In the genomic region with DNA sequence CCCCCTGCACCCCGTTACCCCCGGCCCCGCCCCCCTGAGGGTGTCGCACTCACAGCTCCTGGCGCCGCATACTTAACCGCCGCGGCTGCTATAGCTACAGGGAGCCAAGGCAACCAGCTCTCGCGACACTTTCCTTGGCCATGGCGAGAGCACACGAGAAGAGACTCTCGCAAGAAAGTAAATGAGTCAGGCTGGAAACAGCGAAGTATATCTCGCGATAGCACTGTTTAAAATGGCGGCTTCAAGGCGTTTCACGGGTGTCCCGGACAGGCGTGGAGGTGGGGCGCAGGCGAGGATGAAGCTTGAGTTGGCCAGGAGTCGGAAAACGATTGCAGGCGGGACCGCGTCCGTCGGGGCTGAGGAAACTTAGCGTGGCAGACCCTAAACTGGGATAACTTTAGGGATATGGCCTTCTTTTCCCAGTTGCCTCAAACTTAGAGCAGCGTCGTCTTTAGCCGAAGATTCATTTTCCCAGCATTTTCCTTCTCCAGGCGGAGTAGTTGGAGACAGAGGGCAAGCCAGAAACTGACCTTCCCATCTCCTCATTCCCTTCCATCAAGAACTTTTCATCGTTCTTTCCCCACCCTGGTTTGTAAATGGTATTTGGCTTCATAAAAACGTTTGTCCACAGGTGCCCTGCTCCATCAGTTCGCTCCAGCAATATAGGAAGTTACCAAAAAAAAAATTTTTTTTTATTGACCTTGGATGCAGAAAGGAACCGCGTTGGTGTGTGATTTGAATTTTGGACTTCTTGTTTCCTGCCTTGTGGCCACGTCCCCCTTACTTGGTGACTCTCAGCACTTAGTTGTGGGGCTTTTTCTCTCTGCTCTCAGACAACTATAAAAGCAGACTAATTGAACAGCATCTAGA, we compare ENCODE assay signal across 1 cellular context.
TF ChIP-seq lines count a peak whose summit lies in the region.

No MANE protein-coding gene starts in this region.

TF ChIP-seq in GM12878, 131 proteins besides CTCF, POLR2A, EP300 and RAD21 (continued from another document and continues in another):
- TF ChIP-seq, protein P1, sequence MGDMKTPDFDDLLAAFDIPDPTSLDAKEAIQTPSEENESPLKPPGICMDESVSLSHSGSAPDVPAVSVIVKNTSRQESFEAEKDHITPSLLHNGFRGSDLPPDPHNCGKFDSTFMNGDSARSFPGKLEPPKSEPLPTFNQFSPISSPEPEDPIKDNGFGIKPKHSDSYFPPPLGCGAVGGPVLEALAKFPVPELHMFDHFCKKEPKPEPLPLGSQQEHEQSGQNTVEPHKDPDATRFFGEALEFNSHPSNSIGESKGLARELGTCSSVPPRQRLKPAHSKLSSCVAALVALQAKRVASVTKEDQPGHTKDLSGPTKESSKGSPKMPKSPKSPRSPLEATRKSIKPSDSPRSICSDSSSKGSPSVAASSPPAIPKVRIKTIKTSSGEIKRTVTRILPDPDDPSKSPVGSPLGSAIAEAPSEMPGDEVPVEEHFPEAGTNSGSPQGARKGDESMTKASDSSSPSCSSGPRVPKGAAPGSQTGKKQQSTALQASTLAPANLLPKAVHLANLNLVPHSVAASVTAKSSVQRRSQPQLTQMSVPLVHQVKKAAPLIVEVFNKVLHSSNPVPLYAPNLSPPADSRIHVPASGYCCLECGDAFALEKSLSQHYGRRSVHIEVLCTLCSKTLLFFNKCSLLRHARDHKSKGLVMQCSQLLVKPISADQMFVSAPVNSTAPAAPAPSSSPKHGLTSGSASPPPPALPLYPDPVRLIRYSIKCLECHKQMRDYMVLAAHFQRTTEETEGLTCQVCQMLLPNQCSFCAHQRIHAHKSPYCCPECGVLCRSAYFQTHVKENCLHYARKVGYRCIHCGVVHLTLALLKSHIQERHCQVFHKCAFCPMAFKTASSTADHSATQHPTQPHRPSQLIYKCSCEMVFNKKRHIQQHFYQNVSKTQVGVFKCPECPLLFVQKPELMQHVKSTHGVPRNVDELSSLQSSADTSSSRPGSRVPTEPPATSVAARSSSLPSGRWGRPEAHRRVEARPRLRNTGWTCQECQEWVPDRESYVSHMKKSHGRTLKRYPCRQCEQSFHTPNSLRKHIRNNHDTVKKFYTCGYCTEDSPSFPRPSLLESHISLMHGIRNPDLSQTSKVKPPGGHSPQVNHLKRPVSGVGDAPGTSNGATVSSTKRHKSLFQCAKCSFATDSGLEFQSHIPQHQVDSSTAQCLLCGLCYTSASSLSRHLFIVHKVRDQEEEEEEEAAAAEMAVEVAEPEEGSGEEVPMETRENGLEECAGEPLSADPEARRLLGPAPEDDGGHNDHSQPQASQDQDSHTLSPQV (IDR thresholded peaks at IDR 0.05) = no peak
- TF ChIP-seq BCL11A (IDR thresholded peaks at IDR 0.05; ENCODE audit: low read depth, low read length) (no peak), CEBPB (IDR thresholded peaks at IDR 0.05; ENCODE audit: borderline replicate concordance in 1 of 2, low read depth in 2 of 2, low read length in 2 of 2) (no peak), DPF2 (IDR thresholded peaks at IDR 0.05) (no peak), TARDBP (IDR thresholded peaks at IDR 0.05; ENCODE audit: borderline replicate concordance) (no peak), LARP7 (IDR thresholded peaks at IDR 0.05) (peak; percentile 53; the same call in 1 of the 2 replicates), NFIC (IDR thresholded peaks at IDR 0.05; ENCODE audit: low read depth, low read length) (no peak), CHD4 (IDR thresholded peaks at IDR 0.05) (no peak), ZBED1 (IDR thresholded peaks at IDR 0.05; ENCODE audit: borderline replicate concordance) (peak; percentile 90), RELA (IDR thresholded peaks at IDR 0.05; ENCODE audit: borderline replicate concordance, partially characterized antibody) (no peak), MYC (IDR thresholded peaks at IDR 0.05; ENCODE audit: insufficient read depth, insufficient read length, insufficient replicate concordance, low read length, severe bottlenecking) (no peak), POLR2AphosphoS5 (IDR thresholded peaks at IDR 0.05; ENCODE audit: low read length) (peak; percentile 95), CHD1 (IDR thresholded peaks at IDR 0.05; ENCODE audit: low read depth, low read length) (0 out of 2 replicates have a peak, but pooled peaks have one; percentile 78), EGR1 (IDR thresholded peaks at IDR 0.05; ENCODE audit: borderline replicate concordance in 1 of 2, low read depth in 2 of 2, low read length in 2 of 2) (no peak), WRNIP1 (IDR thresholded peaks at IDR 0.05; ENCODE audit: borderline replicate concordance, low read depth, low read length) (no peak), SIX5 (IDR thresholded peaks at IDR 0.05; ENCODE audit: low read depth, low read length, severe bottlenecking) (peak; percentile 19), CBX5 (IDR thresholded peaks at IDR 0.05; ENCODE audit: low read depth) (no peak), TCF7 (IDR thresholded peaks at IDR 0.05; ENCODE audit: borderline replicate concordance) (no peak), TCF12 (IDR thresholded peaks at IDR 0.05; ENCODE audit: low read depth, low read length) (no peak), CREB1 (IDR thresholded peaks at IDR 0.05; ENCODE audit: low read depth) (no peak), PML (IDR thresholded peaks at IDR 0.05; ENCODE audit: low read length) (peak; percentile 81), NR2F1 (conservative IDR thresholded peaks at IDR 0.05) (peak; percentile 21; the same call in 1 of the 2 replicates), HDGF (IDR thresholded peaks at IDR 0.05) (no peak), EZH2 (IDR thresholded peaks at IDR 0.05; ENCODE audit: borderline replicate concordance, control insufficient read depth, low read depth, low read length) (no peak)
- TF ChIP-seq, protein P2, sequence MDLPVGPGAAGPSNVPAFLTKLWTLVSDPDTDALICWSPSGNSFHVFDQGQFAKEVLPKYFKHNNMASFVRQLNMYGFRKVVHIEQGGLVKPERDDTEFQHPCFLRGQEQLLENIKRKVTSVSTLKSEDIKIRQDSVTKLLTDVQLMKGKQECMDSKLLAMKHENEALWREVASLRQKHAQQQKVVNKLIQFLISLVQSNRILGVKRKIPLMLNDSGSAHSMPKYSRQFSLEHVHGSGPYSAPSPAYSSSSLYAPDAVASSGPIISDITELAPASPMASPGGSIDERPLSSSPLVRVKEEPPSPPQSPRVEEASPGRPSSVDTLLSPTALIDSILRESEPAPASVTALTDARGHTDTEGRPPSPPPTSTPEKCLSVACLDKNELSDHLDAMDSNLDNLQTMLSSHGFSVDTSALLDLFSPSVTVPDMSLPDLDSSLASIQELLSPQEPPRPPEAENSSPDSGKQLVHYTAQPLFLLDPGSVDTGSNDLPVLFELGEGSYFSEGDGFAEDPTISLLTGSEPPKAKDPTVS (IDR thresholded peaks at IDR 0.05; ENCODE audit: low read depth, low read length) = no peak
- TF ChIP-seq, protein P3, sequence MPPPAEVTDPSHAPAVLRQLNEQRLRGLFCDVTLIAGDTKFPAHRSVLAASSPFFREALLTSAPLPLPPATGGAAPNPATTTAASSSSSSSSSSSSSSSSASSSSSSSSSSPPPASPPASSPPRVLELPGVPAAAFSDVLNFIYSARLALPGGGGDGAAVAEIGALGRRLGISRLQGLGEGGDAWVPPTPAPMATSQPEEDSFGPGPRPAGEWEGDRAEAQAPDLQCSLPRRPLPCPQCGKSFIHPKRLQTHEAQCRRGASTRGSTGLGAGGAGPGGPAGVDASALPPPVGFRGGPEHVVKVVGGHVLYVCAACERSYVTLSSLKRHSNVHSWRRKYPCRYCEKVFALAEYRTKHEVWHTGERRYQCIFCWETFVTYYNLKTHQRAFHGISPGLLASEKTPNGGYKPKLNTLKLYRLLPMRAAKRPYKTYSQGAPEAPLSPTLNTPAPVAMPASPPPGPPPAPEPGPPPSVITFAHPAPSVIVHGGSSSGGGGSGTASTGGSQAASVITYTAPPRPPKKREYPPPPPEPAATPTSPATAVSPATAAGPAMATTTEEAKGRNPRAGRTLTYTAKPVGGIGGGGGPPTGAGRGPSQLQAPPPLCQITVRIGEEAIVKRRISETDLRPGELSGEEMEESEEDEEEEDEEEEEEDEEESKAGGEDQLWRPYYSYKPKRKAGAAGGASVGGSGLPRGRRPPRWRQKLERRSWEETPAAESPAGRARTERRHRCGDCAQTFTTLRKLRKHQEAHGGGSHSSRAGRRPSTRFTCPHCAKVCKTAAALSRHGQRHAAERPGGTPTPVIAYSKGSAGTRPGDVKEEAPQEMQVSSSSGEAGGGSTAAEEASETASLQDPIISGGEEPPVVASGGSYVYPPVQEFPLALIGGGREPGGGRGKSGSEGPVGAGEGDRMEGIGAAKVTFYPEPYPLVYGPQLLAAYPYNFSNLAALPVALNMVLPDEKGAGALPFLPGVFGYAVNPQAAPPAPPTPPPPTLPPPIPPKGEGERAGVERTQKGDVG (CRISPR knock-in tag; IDR thresholded peaks at IDR 0.05) = no peak
- TF ChIP-seq, protein P4, sequence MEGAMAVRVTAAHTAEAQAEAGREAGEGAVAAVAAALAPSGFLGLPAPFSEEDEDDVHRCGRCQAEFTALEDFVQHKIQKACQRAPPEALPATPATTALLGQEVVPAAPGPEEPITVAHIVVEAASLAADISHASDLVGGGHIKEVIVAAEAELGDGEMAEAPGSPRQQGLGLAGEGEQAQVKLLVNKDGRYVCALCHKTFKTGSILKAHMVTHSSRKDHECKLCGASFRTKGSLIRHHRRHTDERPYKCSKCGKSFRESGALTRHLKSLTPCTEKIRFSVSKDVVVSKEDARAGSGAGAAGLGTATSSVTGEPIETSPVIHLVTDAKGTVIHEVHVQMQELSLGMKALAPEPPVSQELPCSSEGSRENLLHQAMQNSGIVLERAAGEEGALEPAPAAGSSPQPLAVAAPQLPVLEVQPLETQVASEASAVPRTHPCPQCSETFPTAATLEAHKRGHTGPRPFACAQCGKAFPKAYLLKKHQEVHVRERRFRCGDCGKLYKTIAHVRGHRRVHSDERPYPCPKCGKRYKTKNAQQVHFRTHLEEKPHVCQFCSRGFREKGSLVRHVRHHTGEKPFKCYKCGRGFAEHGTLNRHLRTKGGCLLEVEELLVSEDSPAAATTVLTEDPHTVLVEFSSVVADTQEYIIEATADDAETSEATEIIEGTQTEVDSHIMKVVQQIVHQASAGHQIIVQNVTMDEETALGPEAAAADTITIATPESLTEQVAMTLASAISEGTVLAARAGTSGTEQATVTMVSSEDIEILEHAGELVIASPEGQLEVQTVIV (IDR thresholded peaks at IDR 0.05; ENCODE audit: borderline replicate concordance, partially characterized antibody) = peak; percentile 82
- TF ChIP-seq, protein P5, sequence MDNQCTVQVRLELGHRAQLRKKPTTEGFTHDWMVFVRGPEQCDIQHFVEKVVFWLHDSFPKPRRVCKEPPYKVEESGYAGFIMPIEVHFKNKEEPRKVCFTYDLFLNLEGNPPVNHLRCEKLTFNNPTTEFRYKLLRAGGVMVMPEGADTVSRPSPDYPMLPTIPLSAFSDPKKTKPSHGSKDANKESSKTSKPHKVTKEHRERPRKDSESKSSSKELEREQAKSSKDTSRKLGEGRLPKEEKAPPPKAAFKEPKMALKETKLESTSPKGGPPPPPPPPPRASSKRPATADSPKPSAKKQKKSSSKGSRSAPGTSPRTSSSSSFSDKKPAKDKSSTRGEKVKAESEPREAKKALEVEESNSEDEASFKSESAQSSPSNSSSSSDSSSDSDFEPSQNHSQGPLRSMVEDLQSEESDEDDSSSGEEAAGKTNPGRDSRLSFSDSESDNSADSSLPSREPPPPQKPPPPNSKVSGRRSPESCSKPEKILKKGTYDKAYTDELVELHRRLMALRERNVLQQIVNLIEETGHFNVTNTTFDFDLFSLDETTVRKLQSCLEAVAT (IDR thresholded peaks at IDR 0.05) = no peak
- TF ChIP-seq, protein P6, sequence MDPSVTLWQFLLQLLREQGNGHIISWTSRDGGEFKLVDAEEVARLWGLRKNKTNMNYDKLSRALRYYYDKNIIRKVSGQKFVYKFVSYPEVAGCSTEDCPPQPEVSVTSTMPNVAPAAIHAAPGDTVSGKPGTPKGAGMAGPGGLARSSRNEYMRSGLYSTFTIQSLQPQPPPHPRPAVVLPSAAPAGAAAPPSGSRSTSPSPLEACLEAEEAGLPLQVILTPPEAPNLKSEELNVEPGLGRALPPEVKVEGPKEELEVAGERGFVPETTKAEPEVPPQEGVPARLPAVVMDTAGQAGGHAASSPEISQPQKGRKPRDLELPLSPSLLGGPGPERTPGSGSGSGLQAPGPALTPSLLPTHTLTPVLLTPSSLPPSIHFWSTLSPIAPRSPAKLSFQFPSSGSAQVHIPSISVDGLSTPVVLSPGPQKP (IDR thresholded peaks at IDR 0.05; ENCODE audit: low read depth, low read length) = no peak
- TF ChIP-seq, protein P7, sequence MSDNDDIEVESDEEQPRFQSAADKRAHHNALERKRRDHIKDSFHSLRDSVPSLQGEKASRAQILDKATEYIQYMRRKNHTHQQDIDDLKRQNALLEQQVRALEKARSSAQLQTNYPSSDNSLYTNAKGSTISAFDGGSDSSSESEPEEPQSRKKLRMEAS (IDR thresholded peaks at IDR 0.05; ENCODE audit: low read depth, low read length) = 0 out of 2 replicates have a peak, but pooled peaks have one; percentile 34
- TF ChIP-seq, protein P8, sequence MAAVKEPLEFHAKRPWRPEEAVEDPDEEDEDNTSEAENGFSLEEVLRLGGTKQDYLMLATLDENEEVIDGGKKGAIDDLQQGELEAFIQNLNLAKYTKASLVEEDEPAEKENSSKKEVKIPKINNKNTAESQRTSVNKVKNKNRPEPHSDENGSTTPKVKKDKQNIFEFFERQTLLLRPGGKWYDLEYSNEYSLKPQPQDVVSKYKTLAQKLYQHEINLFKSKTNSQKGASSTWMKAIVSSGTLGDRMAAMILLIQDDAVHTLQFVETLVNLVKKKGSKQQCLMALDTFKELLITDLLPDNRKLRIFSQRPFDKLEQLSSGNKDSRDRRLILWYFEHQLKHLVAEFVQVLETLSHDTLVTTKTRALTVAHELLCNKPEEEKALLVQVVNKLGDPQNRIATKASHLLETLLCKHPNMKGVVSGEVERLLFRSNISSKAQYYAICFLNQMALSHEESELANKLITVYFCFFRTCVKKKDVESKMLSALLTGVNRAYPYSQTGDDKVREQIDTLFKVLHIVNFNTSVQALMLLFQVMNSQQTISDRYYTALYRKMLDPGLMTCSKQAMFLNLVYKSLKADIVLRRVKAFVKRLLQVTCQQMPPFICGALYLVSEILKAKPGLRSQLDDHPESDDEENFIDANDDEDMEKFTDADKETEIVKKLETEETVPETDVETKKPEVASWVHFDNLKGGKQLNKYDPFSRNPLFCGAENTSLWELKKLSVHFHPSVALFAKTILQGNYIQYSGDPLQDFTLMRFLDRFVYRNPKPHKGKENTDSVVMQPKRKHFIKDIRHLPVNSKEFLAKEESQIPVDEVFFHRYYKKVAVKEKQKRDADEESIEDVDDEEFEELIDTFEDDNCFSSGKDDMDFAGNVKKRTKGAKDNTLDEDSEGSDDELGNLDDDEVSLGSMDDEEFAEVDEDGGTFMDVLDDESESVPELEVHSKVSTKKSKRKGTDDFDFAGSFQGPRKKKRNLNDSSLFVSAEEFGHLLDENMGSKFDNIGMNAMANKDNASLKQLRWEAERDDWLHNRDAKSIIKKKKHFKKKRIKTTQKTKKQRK (IDR thresholded peaks at IDR 0.05; ENCODE audit: low read depth, low read length) = no peak
- TF ChIP-seq, protein P9, sequence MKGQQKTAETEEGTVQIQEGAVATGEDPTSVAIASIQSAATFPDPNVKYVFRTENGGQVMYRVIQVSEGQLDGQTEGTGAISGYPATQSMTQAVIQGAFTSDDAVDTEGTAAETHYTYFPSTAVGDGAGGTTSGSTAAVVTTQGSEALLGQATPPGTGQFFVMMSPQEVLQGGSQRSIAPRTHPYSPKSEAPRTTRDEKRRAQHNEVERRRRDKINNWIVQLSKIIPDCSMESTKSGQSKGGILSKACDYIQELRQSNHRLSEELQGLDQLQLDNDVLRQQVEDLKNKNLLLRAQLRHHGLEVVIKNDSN (IDR thresholded peaks at IDR 0.05; ENCODE audit: borderline replicate concordance, extremely low read length, insufficient read depth, low read depth, low read length) = no peak
